In genomic region chr16:88589441-88589840, GRCh38 we compare ENCODE assay signal across 1 cellular context.
TF ChIP-seq lines count a peak whose summit lies in the region.

No MANE protein-coding gene starts in this region.

TF ChIP-seq in HepG2, 621 proteins besides CTCF, POLR2A, EP300 and RAD21:
- TF ChIP-seq MLXIP (CRISPR knock-in tag; IDR thresholded peaks at IDR 0.05; ENCODE audit: borderline replicate concordance) (no peak), ZNF615 (CRISPR knock-in tag; IDR thresholded peaks at IDR 0.05; ENCODE audit: borderline replicate concordance) (no peak), THYN1 (CRISPR knock-in tag; IDR thresholded peaks at IDR 0.05; ENCODE audit: borderline replicate concordance, low read depth) (no peak), MXD1 (CRISPR knock-in tag; IDR thresholded peaks at IDR 0.05) (no peak), U2AF1 (optimal IDR thresholded peaks at IDR 0.05; ENCODE audit: low read depth, low read length) (no peak), ONECUT2 (CRISPR knock-in tag; IDR thresholded peaks at IDR 0.05) (no peak), BRF2 (CRISPR knock-in tag; IDR thresholded peaks at IDR 0.05) (no peak), ZBTB49 (CRISPR knock-in tag; IDR thresholded peaks at IDR 0.05; ENCODE audit: borderline replicate concordance) (no peak), ZNF589 (CRISPR knock-in tag; conservative IDR thresholded peaks at IDR 0.05) (no peak), NR2F1 (CRISPR knock-in tag; IDR thresholded peaks at IDR 0.05) (no peak), ELF3 (CRISPR knock-in tag; IDR thresholded peaks at IDR 0.05) (no peak)
